In the genomic region with DNA sequence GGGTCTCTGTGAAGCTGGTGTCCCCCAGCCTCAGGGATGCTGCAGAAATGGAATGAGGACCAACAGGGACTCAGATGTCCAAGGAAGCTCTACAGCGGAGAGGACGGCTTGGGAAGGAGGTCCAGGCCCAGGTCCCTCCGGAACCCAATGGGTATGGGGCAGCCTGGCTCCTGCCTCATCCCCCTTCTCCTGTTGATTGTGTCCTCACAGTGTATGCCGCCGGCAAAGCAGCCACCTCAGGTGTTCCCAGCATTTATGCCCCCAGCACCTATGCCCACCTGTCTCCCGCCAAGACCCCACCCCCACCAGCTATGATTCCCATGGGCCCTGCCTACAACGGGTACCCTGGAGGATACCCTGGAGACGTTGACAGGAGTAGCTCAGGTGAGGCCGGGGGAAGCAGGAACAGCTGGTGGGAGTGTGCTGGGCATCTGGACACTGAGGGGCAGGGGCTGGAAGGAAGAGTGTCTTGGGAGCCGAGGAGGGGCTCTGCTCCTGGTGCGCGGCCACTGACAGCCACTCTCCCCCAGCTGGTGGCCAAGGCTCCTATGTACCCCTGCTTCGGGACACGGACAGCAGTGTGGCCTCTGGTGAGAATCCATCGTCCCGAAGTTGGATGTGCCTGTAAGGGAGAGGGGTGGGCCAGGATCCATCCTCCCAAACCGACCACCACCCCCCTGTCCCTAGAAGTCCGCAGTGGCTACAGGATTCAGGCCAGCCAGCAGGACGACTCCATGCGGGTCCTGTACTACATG, we compare ENCODE assay signal across 1 cellular context.
TF ChIP-seq lines count a peak whose summit lies in the region.

No MANE protein-coding gene starts in this region.

TF ChIP-seq in endothelial cell of umbilical vein, 7 proteins besides CTCF, POLR2A, EP300 and RAD21:
- TF ChIP-seq POLR2AphosphoS5 (IDR thresholded peaks at IDR 0.05; ENCODE audit: insufficient read depth, low read depth, low read length) (no peak), FOS (IDR thresholded peaks at IDR 0.05; ENCODE audit: borderline replicate concordance, insufficient read depth, low read length) (no peak), JUN (IDR thresholded peaks at IDR 0.05; ENCODE audit: borderline replicate concordance, insufficient read depth, insufficient read length, low read depth) (no peak), EZH2 (IDR thresholded peaks at IDR 0.05; ENCODE audit: borderline replicate concordance, low read depth, low read length, severe bottlenecking) (no peak), GATA2 (IDR thresholded peaks at IDR 0.05; ENCODE audit: insufficient read depth, insufficient read length, low read depth, low read length) (no peak), MYC (IDR thresholded peaks at IDR 0.05; ENCODE audit: low read depth, low read length) (no peak)
- TF ChIP-seq, protein P1, sequence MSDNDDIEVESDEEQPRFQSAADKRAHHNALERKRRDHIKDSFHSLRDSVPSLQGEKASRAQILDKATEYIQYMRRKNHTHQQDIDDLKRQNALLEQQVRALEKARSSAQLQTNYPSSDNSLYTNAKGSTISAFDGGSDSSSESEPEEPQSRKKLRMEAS (IDR thresholded peaks at IDR 0.05; ENCODE audit: insufficient read depth, insufficient read length) = no peak
